19 cellular contexts compared by ENCODE assay signal in genomic region chr12:109744991-109745942, GRCh38. TPM values are rescaled to one million over a fixed set of nuclear protein-coding genes. Genes with fewer than 3 reads are reported as not detected.
DNase-seq lines count a peak whose midpoint lies in the region; ATAC-seq, FAIRE-seq and TF ChIP-seq lines count a peak whose summit lies in the region.
"Had no signal": no experiment of that assay in that cellular context is flagged by ENCODE, and none has a peak within 500 bp of the region (broad histone marks: within the 10 kb centered on the region; RNA-seq: fewer than 3 reads in every experiment).

No MANE protein-coding gene starts in this region.

- H3K4me2 ChIP-seq in GM12878 (ENCODE audit: control insufficient read depth, insufficient read depth) (no peak overlapping the region), osteoblast (ENCODE audit: insufficient read depth, low read length) (no peak overlapping the region), neuronal stem cell (ENCODE audit: insufficient read depth, low read length, poor library complexity, severe bottlenecking) (no peak overlapping the region)

- H3K23ac ChIP-seq in neuronal stem cell (ENCODE audit: low read depth, low read length, poor library complexity) = no peak overlapping the region

- H3K4me1 ChIP-seq in GM12878 (ENCODE audit: control insufficient read depth, insufficient read depth, low read length) = no peaks in the 10 kb centered on the region
- no peaks in the 10 kb centered on the region for H3K4me1 ChIP-seq in osteoblast (ENCODE audit: insufficient read depth, low read length)
- H3K4me1 ChIP-seq in neuronal stem cell (ENCODE audit: control insufficient read depth in 2 of 2, insufficient read depth in 1 of 2, low read depth in 1 of 2, low read length in 2 of 2) = peaks cover 0 to 9% of the 10 kb centered on the region in 2 donors

- BruUV-seq in GM12878 (replicated peaks; lab: Mats Ljungman, UMichigan) = no TSS peak

- H3K9ac ChIP-seq in GM12878 (ENCODE audit: control insufficient read depth, insufficient read depth, low read length) (no peak overlapping the region), neuronal stem cell (ENCODE audit: low read depth, low read length, poor library complexity) (no peak overlapping the region)

- no peak for TF ChIP-seq EP300 in GM12878 (IDR thresholded peaks at IDR 0.05; ENCODE audit: borderline replicate concordance in 1 of 2, control insufficient read depth in 1 of 2, low read depth in 2 of 2, low read length in 2 of 2)

- no peak overlapping the region for H3K14ac ChIP-seq in neuronal stem cell (ENCODE audit: low read length)

- H2BK12ac ChIP-seq in neuronal stem cell (ENCODE audit: low read length) = no peak overlapping the region

- SMC1A ChIA-PET in GM12878 (lab: Charles Lee; ENCODE audit: uncharacterized antibody, unreplicated experiment) = no interaction called here

- no peak overlapping the region for H4K8ac ChIP-seq in neuronal stem cell (ENCODE audit: low read depth, low read length)

- H2BK15ac ChIP-seq in neuronal stem cell (ENCODE audit: low read length) = no peak overlapping the region

- POLR2A ChIA-PET in GM12878 (lab: Charles Lee) = no interaction called here

- RAD21 ChIA-PET in GM12878 (lab: Charles Lee; ENCODE audit: unreplicated experiment) = no interaction called here

- ATAC-seq in GM12878 (no peak), HG02571 (IDR thresholded peaks at IDR 0.05; ENCODE audit: unreplicated experiment) (no peak)
- ATAC-seq: T-cell had no signal

- no peak overlapping the region for H2BK5ac ChIP-seq in neuronal stem cell (ENCODE audit: low read length)

- H2AFZ ChIP-seq in GM12878 (ENCODE audit: control insufficient read depth, low read depth, low read length) (no peak overlapping the region), osteoblast (ENCODE audit: low read length) (no peak overlapping the region), neuronal stem cell (ENCODE audit: low read length) (no peak overlapping the region)

- WGBS in GM12878 (ENCODE audit: insufficient coverage, insufficient replicate concordance, low lambda C conversion rate, missing lambda C conversion rate) = 42% methylated on average over 8 of the region's 8 CpGs
- no CpG with 5 or more reads among the region's 8 CpGs for WGBS in neuronal stem cell (ENCODE audit: extremely low coverage in 2 of 2, insufficient read length in 2 of 2, insufficient replicate concordance in 1 of 2), 2 donors

- H4K91ac ChIP-seq in neuronal stem cell (ENCODE audit: low read depth, low read length, poor library complexity) = no peak overlapping the region

- no peak for TF ChIP-seq CTCF in GM12878 (IDR thresholded peaks at IDR 0.05 in 2 of 3, conservative IDR thresholded peaks at IDR 0.05 in 1 of 3; ENCODE audit: control insufficient read depth in 2 of 3, extremely low read depth in 1 of 3, insufficient read depth in 1 of 3, low read depth in 3 of 3, low read length in 3 of 3)
- TF ChIP-seq CTCF in osteoblast (IDR thresholded peaks at IDR 0.05; ENCODE audit: extremely low read depth, low read depth, low read length) = no peak

- FAIRE-seq in GM12878 (lab: Jason Lieb, UNC) = peak; percentile 27
- FAIRE-seq: H1 had no signal

- H2AK5ac ChIP-seq in neuronal stem cell (ENCODE audit: low read depth, low read length) = no peak overlapping the region

- CTCF ChIA-PET in GM12878 (lab: Yijun Ruan, JAX) = interaction anchor here (1.4 kb wide), 1 partner anchor 148 kb away, joined by 4 read pairs; no protein-coding TSS in a partner anchor

- DNase-seq in SIG-M5 treated with dmso at 0.1 percent for 504 hours (lab: John Stamatoyannopoulos, UW; ENCODE audit: unreplicated experiment) (peak; percentile 44), SIG-M5 (lab: John Stamatoyannopoulos, UW) (no peak), MV-4-11 (lab: John Stamatoyannopoulos, UW) (peak; percentile 72), GM12878 (ENCODE audit: low read depth, low spot score) (no peak), osteoblast (ENCODE audit: insufficient read length, low spot score, missing footprints) (peak; percentile 83), neuronal stem cell (ENCODE audit: low spot score) (no peak), occipital lobe (lab: John Stamatoyannopoulos, UW) (no peak)
- DNase-seq: ACHN; activated CD4-positive, alpha-beta T cell treated with anti-CD3 and anti-CD28 coated beads, Interleukin-2, amount 50 U/mL, for 48 hours; activated naive CD4-positive, alpha-beta T cell treated with anti-CD3 and anti-CD28 coated beads for 36 hours; DND-41; immature natural killer cell; NCI-H1694; nephron progenitor cell; NK-92 treated with Interleukin-12 subunit alpha and Interleukin-12 subunit beta, amount 100 ng/mL, for 24 hours; T-cell had no signal

- intact Hi-C loops in GM12878 (cut with micrococcal nuclease; ENCODE audit: unreplicated experiment) = no loop called here

- H3K36me3 ChIP-seq in GM12878 (ENCODE audit: control insufficient read depth in 2 of 2, insufficient read depth in 2 of 2, low read length in 1 of 2) (no peaks in the 10 kb centered on the region), osteoblast (ENCODE audit: insufficient read depth, low read length) (no peaks in the 10 kb centered on the region), neuronal stem cell (replicated peaks in 1 of 2; ENCODE audit: control insufficient read depth in 2 of 2, insufficient read depth in 2 of 2, low read length in 2 of 2) (no peaks in the 10 kb centered on the region)

- in situ Hi-C loops in GM12878 (cut with MboI) = no loop called here

- H3K18ac ChIP-seq in neuronal stem cell (ENCODE audit: low read length) = no peak overlapping the region

- H4K20me1 ChIP-seq in GM12878 (ENCODE audit: control insufficient read depth, insufficient read depth) (no peaks in the 10 kb centered on the region), osteoblast (ENCODE audit: insufficient read depth, low read length) (no peaks in the 10 kb centered on the region)

- TF ChIP-seq POLR2A in GM12878 (IDR thresholded peaks at IDR 0.05; ENCODE audit: low read depth, low read length) = no peak

- H3K4ac ChIP-seq in neuronal stem cell (ENCODE audit: low read length) = no peak overlapping the region

- no peak overlapping the region for H2BK120ac ChIP-seq in neuronal stem cell (ENCODE audit: low read depth, low read length)

- H3K27me3 ChIP-seq in GM12878 (replicated peaks in 1 of 2; ENCODE audit: control insufficient read depth in 2 of 2, insufficient read depth in 2 of 2, low read length in 1 of 2) (no peaks in the 10 kb centered on the region; a peak in 2 of 4 replicates), osteoblast (ENCODE audit: insufficient read depth, low read length) (no peaks in the 10 kb centered on the region), neuronal stem cell (ENCODE audit: control insufficient read depth in 3 of 3, insufficient read depth in 3 of 3, low read depth in 1 of 3, low read length in 3 of 3) (no peaks in the 10 kb centered on the region)

- H3K79me1 ChIP-seq in neuronal stem cell (ENCODE audit: low read depth, low read length) = peaks cover 2% of the 10 kb centered on the region

- no peak for TF ChIP-seq RAD21 in GM12878 (IDR thresholded peaks at IDR 0.05; ENCODE audit: insufficient read depth, low read depth, low read length)

- no peaks in the 10 kb centered on the region for H3K9me3 ChIP-seq in GM12878 (replicated peaks; ENCODE audit: control insufficient read depth, insufficient read depth, low read length)
- H3K9me3 ChIP-seq in osteoblast (ENCODE audit: low read depth, low read length) = no peaks in the 10 kb centered on the region
- H3K9me3 ChIP-seq in neuronal stem cell (replicated peaks in 1 of 2; ENCODE audit: control insufficient read depth in 2 of 2, insufficient read depth in 1 of 2, low read depth in 1 of 2, low read length in 2 of 2) = no peaks in the 10 kb centered on the region

- H3K4me3 ChIP-seq in GM12878 = no peak overlapping the region
- H3K4me3 ChIP-seq in osteoblast (ENCODE audit: insufficient read depth, low read length) = no peak overlapping the region
- no peak overlapping the region for H3K4me3 ChIP-seq in neuronal stem cell (ENCODE audit: low read length in 2 of 2)
- H3K4me3 ChIP-seq: coronary artery had no signal

- no peak overlapping the region for H3K27ac ChIP-seq in GM12878 (ENCODE audit: control insufficient read depth, insufficient read depth)
- H3K27ac ChIP-seq in osteoblast (ENCODE audit: low read depth, low read length) = no peak overlapping the region
- no peak overlapping the region for H3K27ac ChIP-seq in neuronal stem cell (replicated peaks; ENCODE audit: low read length)
- H3K27ac ChIP-seq: coronary artery had no signal

- H3K79me2 ChIP-seq in GM12878 (ENCODE audit: control insufficient read depth, insufficient read depth, low read length) (no peaks in the 10 kb centered on the region), osteoblast (ENCODE audit: insufficient read depth, low read length) (no peaks in the 10 kb centered on the region)

RNA-seq across cellular contexts. Expression of gene FAM222A, which starts 31.6 kb away (rescaled TPM):
- total RNA-seq in GM12878 (2013; cell fraction: nucleolus; rRNA removed) = 0.32 TPM in 1 of 2 replicates, not detected in the other
- total RNA-seq in GM12878 (2014; rRNA removed) (0.05 and 0.28 TPM in 2 replicates), GM12878 (2014; rRNA removed; fragmentation: Illumina TruSeq; extraction: Trizol) (0.09 TPM in 1 of 2 replicates, not detected in the other), GM12878 (2021) (0.37 and 0.49 TPM in 2 replicates), osteoblast (0.29 and 0.36 TPM in 2 replicates), occipital lobe (2.5 TPM)
- polyA plus RNA-seq in GM12878 (2011; ENCODE audit: low read depth) = not detected
- polyA plus RNA-seq in GM12878 (2011; rRNA removed) (0.06 and 0.14 TPM in 2 replicates), GM12878 (2014; fragmentation: Illumina TruSeq; extraction: Trizol) (0.06 TPM in 1 of 2 replicates, not detected in the other), GM12878 (2014; fragmentation: Nextera tagmentation; extraction: Ambion mirVana) (under 1 TPM in 1 of 2 experiments, not detected in 1; 0.04 TPM), GM12878 (2014; rRNA removed) (0.04 and 0.38 TPM in 2 replicates), GM12878 (2016; fragmentation: Nextera tagmentation; extraction: Ambion mirVana) (not detected)
- polyA plus RNA-seq in GM12878 (2011; cell fraction: cytosol; rRNA removed) = 0.16 and 0.17 TPM in 2 replicates
- polyA plus RNA-seq in GM12878 (2011; cell fraction: nucleus; rRNA removed) = 0.12 and 0.22 TPM in 2 replicates
- polyA plus RNA-seq in GM12878 (2012) = 0.09 and 0.13 TPM in 2 replicates
- polyA minus RNA-seq in GM12878 (2011; rRNA and poly(A)+ RNA removed) = 0.10 TPM in 1 of 2 replicates, not detected in the other
- 1.0 TPM in 1 of 2 replicates, not detected in the other for polyA minus RNA-seq in GM12878 (2011; cell fraction: cytosol; rRNA and poly(A)+ RNA removed)
- polyA minus RNA-seq in GM12878 (2011; cell fraction: nucleus; rRNA and poly(A)+ RNA removed) = 0.12 and 0.38 TPM in 2 replicates
- 14.4 TPM for polyA plus RNA-seq in neuronal stem cell (2013, experiment 1 of 2)
- 14.3 TPM for polyA plus RNA-seq in neuronal stem cell (2013, experiment 2 of 2)

Comparison
In these comparisons a context has a peak if more than half of its experiments do, and no peak if none do; other contexts are left out.
1. DNase-seq: peak in SIG-M5 treated with dmso at 0.1 percent for 504 hours (single experiment), MV-4-11 (single experiment) and osteoblast (single experiment); none in SIG-M5 (single experiment), GM12878 (single experiment), neuronal stem cell (single experiment) and occipital lobe (single experiment).